13 cellular contexts compared by ENCODE assay signal in the genomic region with DNA sequence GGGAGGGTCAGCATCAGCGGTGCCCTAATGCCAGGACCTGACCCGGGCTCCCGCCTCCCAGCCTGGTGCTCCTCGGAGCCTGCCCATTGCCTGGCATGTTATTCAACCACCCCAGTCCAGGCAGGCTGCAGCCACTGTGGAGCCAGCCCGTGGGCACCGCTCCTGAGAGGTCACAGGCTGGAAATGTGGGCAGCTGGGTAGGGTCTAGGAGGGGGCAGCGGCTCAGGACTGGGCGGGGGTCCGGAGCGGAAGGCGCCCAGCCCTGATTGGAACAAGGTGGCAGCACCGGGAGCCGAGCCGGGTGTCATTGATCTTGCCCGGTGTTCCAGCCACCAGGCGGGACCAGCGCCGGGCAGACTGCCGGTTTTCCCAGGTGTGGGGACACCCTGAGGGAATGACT. TPM values are rescaled to one million over a fixed set of nuclear protein-coding genes. Genes with fewer than 3 reads are reported as not detected.
DNase-seq lines count a peak whose midpoint lies in the region; ATAC-seq, FAIRE-seq and TF ChIP-seq lines count a peak whose summit lies in the region.
"Had no signal": no experiment of that assay in that cellular context is flagged by ENCODE, and none has a peak within 500 bp of the region (broad histone marks: within the 10 kb centered on the region; RNA-seq: fewer than 3 reads in every experiment).

No MANE protein-coding gene starts in this region.

- RAD21 ChIA-PET in GM12878 (lab: Charles Lee; ENCODE audit: unreplicated experiment): interaction anchor here (1.5 kb wide), 1 partner anchor 9 kb away, joined by 5 read pairs; no protein-coding TSS in a partner anchor

- no peak for TF ChIP-seq RAD21 in GM12878 (IDR thresholded peaks at IDR 0.05; ENCODE audit: insufficient read depth, low read depth, low read length)

- peaks cover 71% of the 10 kb centered on the region for H3K4me1 Mint-ChIP-seq in activated CD4-positive, alpha-beta T cell treated with anti-CD3 and anti-CD28 coated beads, Interleukin-2, amount 10 ng/mL, durations not matched to agents 7 days and 5 days
- peaks cover 47% of the 10 kb centered on the region for H3K4me1 Mint-ChIP-seq in activated CD4-positive, alpha-beta T cell treated with anti-CD3 and anti-CD28 coated beads, Interleukin-2, amount 10 ng/mL, durations not matched to agents 24 days and 14 days
- H3K4me1 Mint-ChIP-seq in MCF 10A (ENCODE audit: insufficient read depth, unreplicated experiment): no peaks in the 10 kb centered on the region
- H3K4me1 Mint-ChIP-seq in stimulated activated memory B cell treated with anti-CD40 and anti-IgM and Interleukin-4, amounts not matched to agents 10 μg/mL and 1 μg/mL and 100 μg/mL, for 72 hours: peaks cover 61% of the 10 kb centered on the region

- BruUV-seq in mammary epithelial cell (replicated peaks; lab: Mats Ljungman, UMichigan): no TSS peak
- BruUV-seq in MCF 10A (replicated peaks; lab: Mats Ljungman, UMichigan): no TSS peak
- BruUV-seq in GM12878 (replicated peaks; lab: Mats Ljungman, UMichigan): no TSS peak

- TF ChIP-seq CTCF in mammary epithelial cell (conservative IDR thresholded peaks at IDR 0.05 in 1 of 2, IDR thresholded peaks at IDR 0.05 in 1 of 2; ENCODE audit: extremely low read depth in 1 of 2, insufficient read depth in 1 of 2, low read depth in 1 of 2, low read length in 2 of 2) (no peak), MCF 10A (IDR thresholded peaks at IDR 0.05; ENCODE audit: unreplicated experiment) (no peak), GM12878 (IDR thresholded peaks at IDR 0.05 in 2 of 3, conservative IDR thresholded peaks at IDR 0.05 in 1 of 3; ENCODE audit: control insufficient read depth in 2 of 3, extremely low read depth in 1 of 3, insufficient read depth in 1 of 3, low read depth in 3 of 3, low read length in 3 of 3) (no peak)

- no peak for TF ChIP-seq EP300 in GM12878 (IDR thresholded peaks at IDR 0.05; ENCODE audit: borderline replicate concordance in 1 of 2, control insufficient read depth in 1 of 2, low read depth in 2 of 2, low read length in 2 of 2)

- no peak for DNase-seq in activated CD4-positive, alpha-beta T cell treated with anti-CD3 and anti-CD28 coated beads, Interleukin-2, amount 10 ng/mL, durations not matched to agents 7 days and 5 days
- no peak for DNase-seq in activated CD4-positive, alpha-beta T cell treated with anti-CD3 and anti-CD28 coated beads, Interleukin-2, amount 10 ng/mL, durations not matched to agents 24 days and 14 days
- DNase-seq in mammary epithelial cell: no peak
- no peak for DNase-seq in MCF 10A (ENCODE audit: unreplicated experiment)
- no peak for DNase-seq in GM12878 (ENCODE audit: low read depth, low spot score)
- DNase-seq: CD4-positive, CD25-positive, alpha-beta regulatory T cell; HCEC 1CT had no signal

- WGBS in mammary epithelial cell (ENCODE audit: low coverage, missing lambda C conversion rate): no CpG with 5 or more reads among the region's 19 CpGs
- 96% methylated on average over 19 of the region's 19 CpGs for WGBS in GM12878 (ENCODE audit: insufficient coverage, insufficient replicate concordance, low lambda C conversion rate, missing lambda C conversion rate)

- SMC1A ChIA-PET in GM12878 (lab: Charles Lee; ENCODE audit: uncharacterized antibody, unreplicated experiment): interaction anchor here (23.9 kb wide), 1 partner anchor 17 kb away, joined by 391 read pairs; no protein-coding TSS in a partner anchor

- H3K4me3 Mint-ChIP-seq in activated CD4-positive, alpha-beta T cell treated with anti-CD3 and anti-CD28 coated beads, Interleukin-2, amount 10 ng/mL, durations not matched to agents 7 days and 5 days: no peak overlapping the region
- no peak overlapping the region for H3K4me3 Mint-ChIP-seq in activated CD4-positive, alpha-beta T cell treated with anti-CD3 and anti-CD28 coated beads, Interleukin-2, amount 10 ng/mL, durations not matched to agents 24 days and 14 days
- H3K4me3 Mint-ChIP-seq in MCF 10A (ENCODE audit: unreplicated experiment): no peak overlapping the region
- no peak overlapping the region for H3K4me3 Mint-ChIP-seq in stimulated activated memory B cell treated with anti-CD40 and anti-IgM and Interleukin-4, amounts not matched to agents 10 μg/mL and 1 μg/mL and 100 μg/mL, for 72 hours
- H3K4me3 Mint-ChIP-seq: CD4-positive, CD25-positive, alpha-beta regulatory T cell had no signal

- ATAC-seq in GM12878 (no peak), GM18867 (IDR thresholded peaks at IDR 0.05; ENCODE audit: unreplicated experiment) (no peak), HG02678 (IDR thresholded peaks at IDR 0.05; ENCODE audit: unreplicated experiment) (no peak)
- no peak for ATAC-seq in stimulated activated memory B cell treated with anti-CD40 and anti-IgM and Interleukin-4, amounts not matched to agents 10 μg/mL and 1 μg/mL and 100 μg/mL, for 72 hours

- TF ChIP-seq POLR2A in GM12878 (IDR thresholded peaks at IDR 0.05; ENCODE audit: low read depth, low read length): peak; percentile 50

- H3K9ac ChIP-seq in mammary epithelial cell (ENCODE audit: insufficient read depth, low read length): no peak overlapping the region
- H3K9ac ChIP-seq in GM12878 (ENCODE audit: control insufficient read depth, insufficient read depth, low read length): no peak overlapping the region

- H3K27me3 ChIP-seq in mammary epithelial cell (ENCODE audit: insufficient read depth, low read length) (peaks cover 4% of the 10 kb centered on the region), GM12878 (replicated peaks in 1 of 2; ENCODE audit: control insufficient read depth in 2 of 2, insufficient read depth in 2 of 2, low read length in 1 of 2) (no peaks in the 10 kb centered on the region)

- FAIRE-seq in GM12878 (lab: Jason Lieb, UNC): no peak
- FAIRE-seq: GM12892 had no signal

- no peaks in the 10 kb centered on the region for H3K27me3 Mint-ChIP-seq in activated CD4-positive, alpha-beta T cell treated with anti-CD3 and anti-CD28 coated beads, Interleukin-2, amount 10 ng/mL, durations not matched to agents 7 days and 5 days
- no peaks in the 10 kb centered on the region for H3K27me3 Mint-ChIP-seq in activated CD4-positive, alpha-beta T cell treated with anti-CD3 and anti-CD28 coated beads, Interleukin-2, amount 10 ng/mL, durations not matched to agents 24 days and 14 days
- H3K27me3 Mint-ChIP-seq in MCF 10A (ENCODE audit: insufficient read depth, unreplicated experiment): no peaks in the 10 kb centered on the region
- H3K27me3 Mint-ChIP-seq in stimulated activated memory B cell treated with anti-CD40 and anti-IgM and Interleukin-4, amounts not matched to agents 10 μg/mL and 1 μg/mL and 100 μg/mL, for 72 hours: no peaks in the 10 kb centered on the region
- H3K27me3 Mint-ChIP-seq: CD4-positive, CD25-positive, alpha-beta regulatory T cell had no signal

- peak overlapping the region; percentile 71 for H3K27ac Mint-ChIP-seq in activated CD4-positive, alpha-beta T cell treated with anti-CD3 and anti-CD28 coated beads, Interleukin-2, amount 10 ng/mL, durations not matched to agents 7 days and 5 days
- H3K27ac Mint-ChIP-seq in activated CD4-positive, alpha-beta T cell treated with anti-CD3 and anti-CD28 coated beads, Interleukin-2, amount 10 ng/mL, durations not matched to agents 24 days and 14 days: no peak overlapping the region
- H3K27ac Mint-ChIP-seq in MCF 10A (ENCODE audit: low read depth, unreplicated experiment): no peak overlapping the region
- peak overlapping the region; percentile 18 for H3K27ac Mint-ChIP-seq in stimulated activated memory B cell treated with anti-CD40 and anti-IgM and Interleukin-4, amounts not matched to agents 10 μg/mL and 1 μg/mL and 100 μg/mL, for 72 hours

- peaks cover 38% of the 10 kb centered on the region for H3K36me3 Mint-ChIP-seq in activated CD4-positive, alpha-beta T cell treated with anti-CD3 and anti-CD28 coated beads, Interleukin-2, amount 10 ng/mL, durations not matched to agents 7 days and 5 days (ENCODE audit: low read depth)
- peaks cover 63% of the 10 kb centered on the region for H3K36me3 Mint-ChIP-seq in activated CD4-positive, alpha-beta T cell treated with anti-CD3 and anti-CD28 coated beads, Interleukin-2, amount 10 ng/mL, durations not matched to agents 24 days and 14 days (ENCODE audit: low read depth)
- no peaks in the 10 kb centered on the region for H3K36me3 Mint-ChIP-seq in MCF 10A (ENCODE audit: insufficient read depth, unreplicated experiment)
- peaks cover 47% of the 10 kb centered on the region for H3K36me3 Mint-ChIP-seq in stimulated activated memory B cell treated with anti-CD40 and anti-IgM and Interleukin-4, amounts not matched to agents 10 μg/mL and 1 μg/mL and 100 μg/mL, for 72 hours

- POLR2A ChIA-PET in activated CD4-positive, alpha-beta T cell treated with anti-CD3 and anti-CD28 coated beads, Interleukin-2, amount 10 ng/mL, durations not matched to agents 7 days and 5 days (lab: Charles Lee): no interaction called here
- POLR2A ChIA-PET in MCF 10A (lab: Yijun Ruan, JAX): no interaction called here
- POLR2A ChIA-PET in GM12878 (lab: Charles Lee): interaction anchor here (0.5 kb wide), 1 partner anchor 1053 kb away, joined by 5 read pairs; no protein-coding TSS in a partner anchor

- CTCF ChIA-PET in activated CD4-positive, alpha-beta T cell treated with anti-CD3 and anti-CD28 coated beads, Interleukin-2, amount 10 ng/mL, durations not matched to agents 7 days and 5 days (lab: Charles Lee): interaction anchor here (1.6 to 3.5 kb wide), 4 partner anchors 9 to 94 kb away, joined by 4 to 19 read pairs (median 10); partner anchors contain the start of gene RUNX3
- CTCF ChIA-PET in mammary epithelial cell (lab: Charles Lee; ENCODE audit: low non-redundant PET) (no interaction called here), MCF 10A (lab: Yijun Ruan, JAX) (interaction anchor here (0.7 to 1.4 kb wide), 3 partner anchors 9 to 158 kb away, joined by 3 to 4 read pairs (median 3); no protein-coding TSS in a partner anchor), GM12878 (lab: Yijun Ruan, JAX) (interaction anchor here (1.7 kb wide), 1 partner anchor 10 kb away, joined by 11 read pairs; no protein-coding TSS in a partner anchor)

- H3K4me1 ChIP-seq in mammary epithelial cell (ENCODE audit: insufficient read depth, low read length): no peaks in the 10 kb centered on the region
- H3K4me1 ChIP-seq in GM12878 (ENCODE audit: control insufficient read depth, insufficient read depth, low read length): peaks cover 18% of the 10 kb centered on the region

- dilution Hi-C loops in mammary epithelial cell (cut with HindIII; ENCODE audit: low sequenced_read_pairs): loop anchor here (25.0 kb wide), 1 partner anchor 270 kb away; no protein-coding TSS in a partner anchor

- H2AFZ ChIP-seq in mammary epithelial cell (ENCODE audit: low read depth, low read length): no peak overlapping the region
- H2AFZ ChIP-seq in GM12878 (ENCODE audit: control insufficient read depth, low read depth, low read length): no peak overlapping the region

- no peaks in the 10 kb centered on the region for H3K36me3 ChIP-seq in mammary epithelial cell (ENCODE audit: insufficient read depth, low read length)
- peaks cover 39 to 53% of the 10 kb centered on the region in 2 experiments for H3K36me3 ChIP-seq in GM12878 (ENCODE audit: control insufficient read depth in 2 of 2, insufficient read depth in 2 of 2, low read length in 1 of 2)

- in situ Hi-C loops in mammary epithelial cell (cut with MboI; ENCODE audit: low sequenced_read_pairs in 2 of 2) (loop anchor here (10.0 to 25.0 kb wide), 2 partner anchors 92 to 270 kb away; no protein-coding TSS in a partner anchor), GM12878 (cut with MboI) (no loop called here)

- no peaks in the 10 kb centered on the region for H3K9me3 ChIP-seq in mammary epithelial cell (replicated peaks; ENCODE audit: insufficient read depth, low read length)
- H3K9me3 ChIP-seq in GM12878 (replicated peaks; ENCODE audit: control insufficient read depth, insufficient read depth, low read length): no peaks in the 10 kb centered on the region

- no peaks in the 10 kb centered on the region for H3K9me3 Mint-ChIP-seq in activated CD4-positive, alpha-beta T cell treated with anti-CD3 and anti-CD28 coated beads, Interleukin-2, amount 10 ng/mL, durations not matched to agents 7 days and 5 days
- no peaks in the 10 kb centered on the region for H3K9me3 Mint-ChIP-seq in activated CD4-positive, alpha-beta T cell treated with anti-CD3 and anti-CD28 coated beads, Interleukin-2, amount 10 ng/mL, durations not matched to agents 24 days and 14 days
- H3K9me3 Mint-ChIP-seq in MCF 10A (ENCODE audit: unreplicated experiment): no peaks in the 10 kb centered on the region
- no peaks in the 10 kb centered on the region for H3K9me3 Mint-ChIP-seq in stimulated activated memory B cell treated with anti-CD40 and anti-IgM and Interleukin-4, amounts not matched to agents 10 μg/mL and 1 μg/mL and 100 μg/mL, for 72 hours
- H3K9me3 Mint-ChIP-seq: CD4-positive, CD25-positive, alpha-beta regulatory T cell had no signal

- H3K27ac ChIP-seq in mammary epithelial cell (ENCODE audit: insufficient read depth, low read depth, low read length) (no peak overlapping the region), GM12878 (ENCODE audit: control insufficient read depth, insufficient read depth) (no peak overlapping the region)
- H3K27ac ChIP-seq: 22Rv1, HL-60 had no signal

- intact Hi-C loops in activated CD4-positive, alpha-beta T cell treated with anti-CD3 and anti-CD28 coated beads, Interleukin-2, amount 10 ng/mL, durations not matched to agents 24 days and 14 days (cut with micrococcal nuclease): no loop called here
- intact Hi-C loops in mammary epithelial cell (cut with micrococcal nuclease): no loop called here
- intact Hi-C loops in MCF 10A (cut with micrococcal nuclease): no loop called here
- intact Hi-C loops in GM12878 (cut with micrococcal nuclease; ENCODE audit: unreplicated experiment): no loop called here

- H3K4me3 ChIP-seq in mammary epithelial cell (replicated peaks in 1 of 3; ENCODE audit: insufficient read depth in 1 of 3, low read depth in 2 of 3, low read length in 3 of 3): no peak overlapping the region
- H3K4me3 ChIP-seq in GM12878: no peak overlapping the region

- no peaks in the 10 kb centered on the region for H3K79me2 ChIP-seq in mammary epithelial cell (ENCODE audit: insufficient read depth, low read length)
- peaks cover 95% of the 10 kb centered on the region for H3K79me2 ChIP-seq in GM12878 (ENCODE audit: control insufficient read depth, insufficient read depth, low read length)

- no peaks in the 10 kb centered on the region for H4K20me1 ChIP-seq in mammary epithelial cell (ENCODE audit: insufficient read depth, low read length)
- peaks cover 20% of the 10 kb centered on the region for H4K20me1 ChIP-seq in GM12878 (ENCODE audit: control insufficient read depth, insufficient read depth)

- H3K4me2 ChIP-seq in mammary epithelial cell (ENCODE audit: insufficient read depth, low read depth, low read length) (peak overlapping the region; percentile 32), GM12878 (ENCODE audit: control insufficient read depth, insufficient read depth) (no peak overlapping the region)

RNA-seq across cellular contexts. Expression of gene RUNX3, which starts 12.7 kb away (rescaled TPM):
- total RNA-seq in activated CD4-positive, alpha-beta T cell treated with anti-CD3 and anti-CD28 coated beads, Interleukin-2, amount 10 ng/mL, durations not matched to agents 7 days and 5 days: 100 to 1,000 TPM; 108 to 125 TPM
- 110 and 112 TPM in 2 replicates for total RNA-seq in activated CD4-positive, alpha-beta T cell treated with anti-CD3 and anti-CD28 coated beads, Interleukin-2, amount 10 ng/mL, durations not matched to agents 24 days and 14 days
- total RNA-seq in mammary epithelial cell (1 to 10 TPM in 1 of 2 donors, under 1 TPM in 1; 0.42 to 2.8 TPM), MCF 10A (2022) (not detected in 2 replicates), GM12878 (2014; rRNA removed) (25.8 and 33.5 TPM in 2 replicates), GM12878 (2014; rRNA removed; fragmentation: Illumina TruSeq; extraction: Trizol) (18.4 and 19.0 TPM in 2 replicates), GM12878 (2021) (148 and 151 TPM in 2 replicates)
- polyA plus RNA-seq in mammary epithelial cell (0.59 TPM), GM12878 (2011; rRNA removed) (15.0 and 25.8 TPM in 2 replicates), GM12878 (2014; fragmentation: Illumina TruSeq; extraction: Trizol) (48.8 and 61.7 TPM in 2 replicates), GM12878 (2014; fragmentation: Nextera tagmentation; extraction: Ambion mirVana) (10 to 100 TPM; 21.6 to 26.3 TPM), GM12878 (2014; rRNA removed) (64.7 and 79.6 TPM in 2 replicates), GM12878 (2016; fragmentation: Nextera tagmentation; extraction: Ambion mirVana) (10 to 100 TPM; 29.3 to 34.0 TPM)
- 2.0 TPM for polyA minus RNA-seq in mammary epithelial cell
- total RNA-seq in GM12878 (2013; cell fraction: nucleolus; rRNA removed): 101 and 106 TPM in 2 replicates
- polyA plus RNA-seq in GM12878 (2011; ENCODE audit: low read depth): 44.1 TPM
- polyA plus RNA-seq in GM12878 (2011; cell fraction: cytosol; rRNA removed): 45.6 and 51.9 TPM in 2 replicates
- polyA plus RNA-seq in GM12878 (2011; cell fraction: nucleus; rRNA removed): 72.8 and 112 TPM in 2 replicates
- polyA plus RNA-seq in GM12878 (2012): 91.6 and 104 TPM in 2 replicates
- polyA minus RNA-seq in GM12878 (2011; rRNA and poly(A)+ RNA removed): 20.0 and 31.7 TPM in 2 replicates
- polyA minus RNA-seq in GM12878 (2011; cell fraction: cytosol; rRNA and poly(A)+ RNA removed): 30.6 and 47.6 TPM in 2 replicates
- polyA minus RNA-seq in GM12878 (2011; cell fraction: nucleus; rRNA and poly(A)+ RNA removed): 30.8 and 46.2 TPM in 2 replicates

Comparison
In these comparisons a context has a peak if more than half of its experiments do, and no peak if none do; other contexts are left out.
1. H3K27ac Mint-ChIP-seq: peak in activated CD4-positive, alpha-beta T cell treated with anti-CD3 and anti-CD28 coated beads, Interleukin-2, amount 10 ng/mL, durations not matched to agents 7 days and 5 days (single experiment) and stimulated activated memory B cell treated with anti-CD40 and anti-IgM and Interleukin-4, amounts not matched to agents 10 μg/mL and 1 μg/mL and 100 μg/mL, for 72 hours (single experiment); none in activated CD4-positive, alpha-beta T cell treated with anti-CD3 and anti-CD28 coated beads, Interleukin-2, amount 10 ng/mL, durations not matched to agents 24 days and 14 days (single experiment) and MCF 10A (single experiment).
2. RNA of gene RUNX3, which starts 12.7 kb away (total RNA-seq): 108 to 125 TPM in activated CD4-positive, alpha-beta T cell treated with anti-CD3 and anti-CD28 coated beads, Interleukin-2, amount 10 ng/mL, durations not matched to agents 7 days and 5 days, 110 to 112 TPM in activated CD4-positive, alpha-beta T cell treated with anti-CD3 and anti-CD28 coated beads, Interleukin-2, amount 10 ng/mL, durations not matched to agents 24 days and 14 days and 18.4 to 151 TPM in GM12878; 0.42 to 2.8 TPM in mammary epithelial cell and not detected in MCF 10A; every median in the first group is over 4 times any median in the second.